ENCODE assay signal across 19 cellular contexts in the genomic region with DNA sequence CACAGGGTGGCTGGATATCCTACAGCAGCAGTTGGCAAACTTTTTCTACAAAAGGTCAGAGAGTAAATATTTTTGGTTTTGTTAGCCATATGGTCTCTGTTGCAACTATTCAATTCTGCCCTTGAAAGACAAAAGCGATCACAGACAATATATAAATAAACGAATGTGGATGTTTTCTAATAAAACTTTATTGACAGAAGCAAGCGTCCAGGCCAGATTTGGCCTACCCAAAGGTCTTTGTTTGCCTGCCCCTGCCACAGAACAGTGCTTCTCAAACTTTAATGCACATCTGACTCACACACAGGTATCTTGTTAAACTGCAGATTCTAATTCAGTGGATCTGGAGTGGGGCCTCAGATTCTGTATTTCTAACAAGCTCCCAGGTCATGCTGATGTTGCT.
DNase-seq lines count a peak whose midpoint lies in the region; ATAC-seq and TF ChIP-seq lines count a peak whose summit lies in the region.
"Had no signal": no experiment of that assay in that cellular context is flagged by ENCODE, and none has a peak within 500 bp of the region (broad histone marks: within the 10 kb centered on the region; RNA-seq: fewer than 3 reads in every experiment).

No MANE protein-coding gene starts in this region.

- H3K4me1 Mint-ChIP-seq in activated naive CD4-positive, alpha-beta T cell treated with anti-CD3 and anti-CD28 coated beads, Interleukin-2, amount 50 U/mL, for 24 hours, result peaks cover 39% of the 10 kb centered on the region
- H3K4me1 Mint-ChIP-seq: IgD-negative memory B cell had no signal

- H3F3A ChIP-seq in PC-9 (ENCODE audit: insufficient read depth, low read depth), result peaks cover 11% of the 10 kb centered on the region; the same call in 1 of the 2 replicates

- CTCF ChIA-PET in PC-9 (lab: Charles Lee), result no interaction called here

- H3K4me3 Mint-ChIP-seq in activated naive CD4-positive, alpha-beta T cell treated with anti-CD3 and anti-CD28 coated beads, Interleukin-2, amount 50 U/mL, for 24 hours, result no peak overlapping the region
- H3K4me3 Mint-ChIP-seq: CD4-positive, CD25-positive, alpha-beta regulatory T cell; GM23338; IgD-negative memory B cell had no signal

- no peaks in the 10 kb centered on the region for H3K9me2 ChIP-seq in PC-9 (ENCODE audit: insufficient read depth)

- H3K4me1 ChIP-seq in PC-9 (replicated peaks; ENCODE audit: insufficient read depth), result peaks cover 13% of the 10 kb centered on the region; the same call in 1 of the 2 replicates
- H3K4me1 ChIP-seq: HAP-1 had no signal

- TF ChIP-seq CTCF in PC-9 (conservative IDR thresholded peaks at IDR 0.05) (no peak), foreskin fibroblast (IDR thresholded peaks at IDR 0.05; ENCODE audit: low read depth, low read length) (no peak)

- peaks cover 81% of the 10 kb centered on the region for H3K79me2 ChIP-seq in PC-9 (ENCODE audit: low read depth)

- no peaks in the 10 kb centered on the region for H4K20me1 ChIP-seq in PC-9 (ENCODE audit: insufficient read depth)

- BruUV-seq in PC-9 (replicated peaks; lab: Mats Ljungman, UMichigan), result no TSS peak

- H3K27me3 ChIP-seq in PC-9 (ENCODE audit: insufficient read depth, low read depth), result no peaks in the 10 kb centered on the region

- DNase-seq in activated naive CD4-positive, alpha-beta T cell treated with anti-CD3 and anti-CD28 coated beads, Interleukin-2, amount 50 U/mL, for 16 hours, result no peak
- peak; percentile 22 for DNase-seq in HCEC 1CT
- DNase-seq in PC-9, result no peak
- peak; percentile 39 for DNase-seq in iris pigment epithelial cell (ENCODE audit: low read depth)
- DNase-seq in foreskin fibroblast, result no peak
- DNase-seq: CD4-positive, CD25-positive, alpha-beta regulatory T cell; DMS79; Karpas-422; NCI-H1417; NCI-H1694 treated with DMSO at 0.1 percent for 48 hours; NCI-H446; NCI-H526; Right ventricle myocardium superior had no signal

- peak overlapping the region; percentile 23; the same call in 1 of the 2 replicates for H3K27ac ChIP-seq in PC-9

- 0 out of 2 replicates have a peak, but pooled peaks cover 6% of the 10 kb centered on the region for H3K36me3 ChIP-seq in PC-9 (ENCODE audit: low read depth)

- peaks cover 26% of the 10 kb centered on the region for H3K36me3 Mint-ChIP-seq in activated naive CD4-positive, alpha-beta T cell treated with anti-CD3 and anti-CD28 coated beads, Interleukin-2, amount 50 U/mL, for 24 hours

- intact Hi-C loops in PC-9 (cut with micrococcal nuclease; ENCODE audit: unreplicated experiment), result loop anchor here (5.0 kb wide), 1 partner anchor 305 kb away; no protein-coding TSS in a partner anchor

- no peak for ATAC-seq in GM21528 (IDR thresholded peaks at IDR 0.05; ENCODE audit: low FRiP score, unreplicated experiment)
- ATAC-seq: GM12878, GM23338 had no signal

- no peaks in the 10 kb centered on the region for H3K9me3 ChIP-seq in PC-9 (ENCODE audit: insufficient read depth, low read depth)
- H3K9me3 ChIP-seq: HAP-1 had no signal

- no peak overlapping the region for H2AFZ ChIP-seq in PC-9
- H2AFZ ChIP-seq: GM23338 had no signal

- H3K27ac Mint-ChIP-seq in activated naive CD4-positive, alpha-beta T cell treated with anti-CD3 and anti-CD28 coated beads, Interleukin-2, amount 50 U/mL, for 24 hours, result peak overlapping the region; percentile 62
- H3K27ac Mint-ChIP-seq: CD4-positive, CD25-positive, alpha-beta regulatory T cell; GM23338; IgD-negative memory B cell had no signal

- no peak overlapping the region for H3K4me2 ChIP-seq in PC-9
- H3K4me2 ChIP-seq: GM23338 had no signal

- no peaks in the 10 kb centered on the region for H3K9me3 Mint-ChIP-seq in activated naive CD4-positive, alpha-beta T cell treated with anti-CD3 and anti-CD28 coated beads, Interleukin-2, amount 50 U/mL, for 24 hours
- H3K9me3 Mint-ChIP-seq: IgD-negative memory B cell had no signal

- H3K27me3 Mint-ChIP-seq in activated naive CD4-positive, alpha-beta T cell treated with anti-CD3 and anti-CD28 coated beads, Interleukin-2, amount 50 U/mL, for 24 hours, result no peaks in the 10 kb centered on the region
- H3K27me3 Mint-ChIP-seq: CD4-positive, CD25-positive, alpha-beta regulatory T cell; IgD-negative memory B cell had no signal

- POLR2A ChIA-PET in PC-9 (lab: Charles Lee; ENCODE audit: unreplicated experiment), result no interaction called here

- no peak overlapping the region for H3K4me3 ChIP-seq in PC-9
- H3K4me3 ChIP-seq in foreskin fibroblast (ENCODE audit: low read depth in 1 of 2, low read length in 2 of 2), result no peak overlapping the region
- H3K4me3 ChIP-seq: GM12878, GM23338, HAP-1 had no signal

Comparison
In these comparisons a context has a peak if more than half of its experiments do, and no peak if none do; other contexts are left out.
1. DNase-seq: peak in HCEC 1CT (single experiment) and iris pigment epithelial cell (single experiment); none in activated naive CD4-positive, alpha-beta T cell treated with anti-CD3 and anti-CD28 coated beads, Interleukin-2, amount 50 U/mL, for 16 hours (single experiment), PC-9 (0 of 2) and foreskin fibroblast (0 of 2).